ENCODE assay signal across 1 cellular context in genomic region chr13:33544308-33544707, GRCh38.
TF ChIP-seq lines count a peak whose summit lies in the region.

No MANE protein-coding gene starts in this region.

TF ChIP-seq in HepG2, 621 proteins besides CTCF, POLR2A, EP300 and RAD21 (continued from another document):
- TF ChIP-seq ZNF615 (CRISPR knock-in tag; IDR thresholded peaks at IDR 0.05; ENCODE audit: borderline replicate concordance) (no peak), JARID2 (CRISPR knock-in tag; IDR thresholded peaks at IDR 0.05; ENCODE audit: insufficient replicate concordance) (no peak), ZNF589 (CRISPR knock-in tag; conservative IDR thresholded peaks at IDR 0.05) (no peak), SRSF9 (IDR thresholded peaks at IDR 0.05; ENCODE audit: borderline replicate concordance, insufficient read depth, low read depth, low read length, poor library complexity, severe bottlenecking) (no peak), BCL6 (CRISPR knock-in tag; IDR thresholded peaks at IDR 0.05) (no peak), SALL1 (CRISPR knock-in tag; IDR thresholded peaks at IDR 0.05) (no peak), ZBTB2 (CRISPR knock-in tag; IDR thresholded peaks at IDR 0.05; ENCODE audit: low read depth) (no peak), ZNF879 (CRISPR knock-in tag; IDR thresholded peaks at IDR 0.05) (no peak)
